In the genomic region with DNA sequence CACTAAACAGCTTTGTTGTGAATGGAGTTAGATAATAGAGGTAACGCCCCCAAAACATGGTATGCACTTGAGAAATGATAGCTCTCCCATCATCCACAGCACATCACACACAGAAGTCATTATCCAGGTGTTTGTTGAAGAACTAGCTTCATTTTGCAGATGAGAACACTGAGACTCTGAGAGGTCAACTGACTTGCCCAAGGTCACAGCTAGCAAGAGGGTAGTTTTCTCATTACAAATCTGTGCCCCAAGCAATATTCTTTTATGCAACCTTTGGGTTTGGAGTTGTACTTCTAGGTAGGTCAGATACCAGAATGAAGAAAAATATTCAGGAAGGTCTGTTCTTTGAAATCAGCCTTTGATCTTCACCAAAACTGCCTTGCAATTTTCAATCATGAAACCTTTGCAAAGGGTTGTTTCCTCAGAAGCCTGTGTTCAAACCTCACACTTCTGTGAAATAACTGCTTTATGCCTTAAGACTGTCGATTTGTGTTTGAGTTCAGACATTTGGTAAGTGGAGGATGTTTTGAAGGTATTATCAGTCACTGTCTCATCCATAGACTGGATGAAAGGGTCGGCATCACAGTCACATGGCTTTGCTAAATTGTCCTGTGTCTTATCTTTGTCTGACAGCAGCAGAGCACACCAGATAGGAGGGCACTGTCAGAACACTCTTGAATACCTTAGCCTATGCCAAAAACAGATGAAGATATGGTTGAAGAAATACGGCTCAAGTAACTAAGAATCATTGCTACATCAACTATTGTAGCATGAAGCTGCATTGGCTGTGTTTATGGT, we compare ENCODE assay signal across 19 cellular contexts.
DNase-seq lines count a peak whose midpoint lies in the region; ATAC-seq, FAIRE-seq and TF ChIP-seq lines count a peak whose summit lies in the region.
"Had no signal": no experiment of that assay in that cellular context is flagged by ENCODE, and none has a peak within 500 bp of the region (broad histone marks: within the 10 kb centered on the region; RNA-seq: fewer than 3 reads in every experiment).

No MANE protein-coding gene starts in this region.

- intact Hi-C loops in activated CD8-positive, alpha-beta T cell treated with anti-CD3 and anti-CD28 coated beads for 36 hours (cut with micrococcal nuclease): no loop called here
- intact Hi-C loops in posterior vena cava (cut with DNase I): no loop called here

- peaks cover 3% of the 10 kb centered on the region for H3K36me3 Mint-ChIP-seq in activated naive CD8-positive, alpha-beta T cell
- H3K36me3 Mint-ChIP-seq in activated naive CD8-positive, alpha-beta T cell treated with anti-CD3 and anti-CD28 coated beads, Interleukin-2, amount 50 U/mL, for 24 hours (ENCODE audit: low read depth): no peaks in the 10 kb centered on the region
- no peaks in the 10 kb centered on the region for H3K36me3 Mint-ChIP-seq in activated CD8-positive, alpha-beta T cell treated with anti-CD3 and anti-CD28 coated beads for 36 hours (ENCODE audit: low read depth)
- H3K36me3 Mint-ChIP-seq in naive thymus-derived CD8-positive, alpha-beta T cell: peaks cover 0 to 4% (median 0%) of the 10 kb centered on the region in 3 donors
- H3K36me3 Mint-ChIP-seq: naive B cell had no signal

- POLR2A ChIA-PET in activated CD8-positive, alpha-beta T cell treated with anti-CD3 and anti-CD28 coated beads for 36 hours (lab: Charles Lee): interaction anchor here (0.6 kb wide), 1 partner anchor 81 kb away, joined by 3 read pairs; no protein-coding TSS in a partner anchor
- POLR2A ChIA-PET in naive thymus-derived CD8-positive, alpha-beta T cell (lab: Charles Lee): interaction anchor here (0.8 to 5.2 kb wide), 5 partner anchors 10 to 233 kb away, joined by 3 to 30 read pairs (median 11); a partner anchor contains a TSS

- H3K4me1 Mint-ChIP-seq in activated naive CD8-positive, alpha-beta T cell (ENCODE audit: low read depth): peaks cover 60% of the 10 kb centered on the region
- H3K4me1 Mint-ChIP-seq in activated naive CD8-positive, alpha-beta T cell treated with anti-CD3 and anti-CD28 coated beads, Interleukin-2, amount 50 U/mL, for 24 hours: peaks cover 25% of the 10 kb centered on the region
- peaks cover 21% of the 10 kb centered on the region for H3K4me1 Mint-ChIP-seq in activated CD8-positive, alpha-beta T cell treated with anti-CD3 and anti-CD28 coated beads for 36 hours (ENCODE audit: low read depth)
- peaks cover 37 to 71% (median 62%) of the 10 kb centered on the region in 4 donors for H3K4me1 Mint-ChIP-seq in naive thymus-derived CD8-positive, alpha-beta T cell

- no peaks in the 10 kb centered on the region for H3K9me3 Mint-ChIP-seq in activated naive CD8-positive, alpha-beta T cell (ENCODE audit: low read depth)
- H3K9me3 Mint-ChIP-seq in activated naive CD8-positive, alpha-beta T cell treated with anti-CD3 and anti-CD28 coated beads, Interleukin-2, amount 50 U/mL, for 24 hours: no peaks in the 10 kb centered on the region
- no peaks in the 10 kb centered on the region for H3K9me3 Mint-ChIP-seq in activated CD8-positive, alpha-beta T cell treated with anti-CD3 and anti-CD28 coated beads for 36 hours
- H3K9me3 Mint-ChIP-seq in naive thymus-derived CD8-positive, alpha-beta T cell: peaks cover 0 to 5% (median 0%) of the 10 kb centered on the region in 9 donors
- H3K9me3 Mint-ChIP-seq: naive B cell had no signal

- DNase-seq in activated naive CD8-positive, alpha-beta T cell treated with anti-CD3 and anti-CD28 coated beads, Interleukin-2, amount 50 U/mL, for 24 hours: no peak
- DNase-seq in Jurkat, Clone E6-1 (ENCODE audit: low read depth, low spot score): peak; percentile 64
- no peak for DNase-seq in activated CD8-positive, alpha-beta T cell treated with anti-CD3 and anti-CD28 coated beads for 36 hours
- DNase-seq in naive thymus-derived CD8-positive, alpha-beta T cell: peak in 5 of 10 donors; percentile 7 to 65 (median 38)
- no peak for DNase-seq in GM19239 (ENCODE audit: insufficient read length, low spot score)
- DNase-seq in posterior vena cava (ENCODE audit: low spot score): no peak
- DNase-seq: activated gamma-delta T cell treated with Interleukin-2 at 50 U/mL for 16 hours, DMS79, Karpas-422, mesenchymal stem cell, naive B cell, PC-3, SHP77 treated with DMSO at 0.1 percent for 48 hours, sigmoid colon, testis, WERI-Rb-1 had no signal

- H3K4me3 ChIP-seq in Jurkat, Clone E6-1 (ENCODE audit: low read length): no peak overlapping the region
- H3K4me3 ChIP-seq: sigmoid colon, testis had no signal

- no peak for TF ChIP-seq CTCF in activated CD8-positive, alpha-beta T cell treated with anti-CD3 and anti-CD28 coated beads for 36 hours (IDR thresholded peaks at IDR 0.05)

- no peak for ATAC-seq in activated naive CD8-positive, alpha-beta T cell treated with anti-CD3 and anti-CD28 coated beads, Interleukin-2, amount 50 U/mL, for 24 hours
- peak; percentile 80 for ATAC-seq in activated CD8-positive, alpha-beta T cell treated with anti-CD3 and anti-CD28 coated beads for 36 hours
- ATAC-seq in naive thymus-derived CD8-positive, alpha-beta T cell: peak; percentile 89 to 92
- ATAC-seq: PC-3 had no signal

- H3K4me3 Mint-ChIP-seq in activated naive CD8-positive, alpha-beta T cell: no peak overlapping the region
- H3K4me3 Mint-ChIP-seq in activated naive CD8-positive, alpha-beta T cell treated with anti-CD3 and anti-CD28 coated beads, Interleukin-2, amount 50 U/mL, for 24 hours: no peak overlapping the region
- no peak overlapping the region for H3K4me3 Mint-ChIP-seq in activated CD8-positive, alpha-beta T cell treated with anti-CD3 and anti-CD28 coated beads for 36 hours
- peak overlapping the region in 9 of 10 donors; percentile 7 to 73 (median 45) for H3K4me3 Mint-ChIP-seq in naive thymus-derived CD8-positive, alpha-beta T cell
- H3K4me3 Mint-ChIP-seq: naive B cell had no signal

- FAIRE-seq in GM19239 (lab: Jason Lieb, UNC): no peak
- FAIRE-seq: GM12892, H54 had no signal

- peak overlapping the region; percentile 84 for H3K27ac Mint-ChIP-seq in activated naive CD8-positive, alpha-beta T cell
- H3K27ac Mint-ChIP-seq in activated naive CD8-positive, alpha-beta T cell treated with anti-CD3 and anti-CD28 coated beads, Interleukin-2, amount 50 U/mL, for 24 hours: no peak overlapping the region
- H3K27ac Mint-ChIP-seq in activated CD8-positive, alpha-beta T cell treated with anti-CD3 and anti-CD28 coated beads for 36 hours: peak overlapping the region; percentile 69
- peak overlapping the region; percentile 80 to 98 (median 92) for H3K27ac Mint-ChIP-seq in naive thymus-derived CD8-positive, alpha-beta T cell

- CTCF ChIA-PET in activated CD8-positive, alpha-beta T cell treated with anti-CD3 and anti-CD28 coated beads for 36 hours (lab: Charles Lee): interaction anchor here (0.7 to 1.1 kb wide), 4 partner anchors 10 to 997 kb away, joined by 3 to 4 read pairs (median 3); no protein-coding TSS in a partner anchor

- no peaks in the 10 kb centered on the region for H3K27me3 Mint-ChIP-seq in activated naive CD8-positive, alpha-beta T cell
- no peaks in the 10 kb centered on the region for H3K27me3 Mint-ChIP-seq in activated naive CD8-positive, alpha-beta T cell treated with anti-CD3 and anti-CD28 coated beads, Interleukin-2, amount 50 U/mL, for 24 hours
- H3K27me3 Mint-ChIP-seq in activated CD8-positive, alpha-beta T cell treated with anti-CD3 and anti-CD28 coated beads for 36 hours: no peaks in the 10 kb centered on the region
- no peaks in the 10 kb centered on the region for H3K27me3 Mint-ChIP-seq in naive thymus-derived CD8-positive, alpha-beta T cell
- H3K27me3 Mint-ChIP-seq: naive B cell had no signal

Comparison
In these comparisons a context has a peak if more than half of its experiments do, and no peak if none do; other contexts are left out.
1. H3K4me3 Mint-ChIP-seq: peak in naive thymus-derived CD8-positive, alpha-beta T cell (9 of 10); none in activated naive CD8-positive, alpha-beta T cell (single experiment), activated naive CD8-positive, alpha-beta T cell treated with anti-CD3 and anti-CD28 coated beads, Interleukin-2, amount 50 U/mL, for 24 hours (single experiment) and activated CD8-positive, alpha-beta T cell treated with anti-CD3 and anti-CD28 coated beads for 36 hours (single experiment).